ENCODE assay signal across 19 cellular contexts in the genomic region with DNA sequence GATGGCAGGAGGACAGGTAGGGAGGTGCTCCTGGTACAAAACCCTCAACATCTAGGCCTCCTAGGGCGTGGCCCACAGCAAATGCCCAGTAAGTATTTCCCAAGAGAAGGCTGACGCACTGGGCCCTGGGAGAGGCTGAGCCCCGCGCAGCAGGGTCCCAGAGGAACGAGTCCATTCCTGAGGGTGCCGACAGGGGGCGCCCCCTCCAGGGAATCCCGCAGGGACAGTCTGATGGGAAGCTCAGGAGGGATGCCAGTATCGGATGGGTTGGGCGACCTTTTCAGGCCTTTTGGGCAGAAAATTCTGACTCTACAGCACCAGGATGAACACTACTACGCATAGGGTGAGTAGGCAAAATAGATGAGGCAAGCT. TPM values are rescaled to one million over a fixed set of nuclear protein-coding genes. Genes with fewer than 3 reads are reported as not detected.
DNase-seq lines count a peak whose midpoint lies in the region; TF ChIP-seq lines count a peak whose summit lies in the region.
"Had no signal": no experiment of that assay in that cellular context is flagged by ENCODE, and none has a peak within 500 bp of the region (broad histone marks: within the 10 kb centered on the region; RNA-seq: fewer than 3 reads in every experiment).

No MANE protein-coding gene starts in this region.

- intact Hi-C loops in activated CD4-positive, alpha-beta memory T cell treated with anti-CD3 and anti-CD28 coated beads for 36 hours (cut with micrococcal nuclease), result no loop called here

- no peaks in the 10 kb centered on the region for H3K9me3 Mint-ChIP-seq in mesothelial cell of epicardium
- H3K9me3 Mint-ChIP-seq in activated CD4-positive, alpha-beta memory T cell treated with anti-CD3 and anti-CD28 coated beads for 36 hours, result no peaks in the 10 kb centered on the region
- H3K9me3 Mint-ChIP-seq: activated naive CD8-positive, alpha-beta T cell treated with anti-CD3 and anti-CD28 coated beads, Interleukin-2, amount 50 U/mL, for 24 hours; CD4-positive, CD25-positive, alpha-beta regulatory T cell had no signal

- no peaks in the 10 kb centered on the region for H3K27me3 Mint-ChIP-seq in mesothelial cell of epicardium (ENCODE audit: low read depth)
- no peaks in the 10 kb centered on the region for H3K27me3 Mint-ChIP-seq in activated CD4-positive, alpha-beta memory T cell treated with anti-CD3 and anti-CD28 coated beads for 36 hours
- H3K27me3 Mint-ChIP-seq: activated naive CD8-positive, alpha-beta T cell treated with anti-CD3 and anti-CD28 coated beads, Interleukin-2, amount 50 U/mL, for 24 hours; CD4-positive, CD25-positive, alpha-beta regulatory T cell had no signal

- H3K36me3 ChIP-seq in BJ (ENCODE audit: control insufficient read depth, insufficient read depth, low read length), result peaks cover 4% of the 10 kb centered on the region
- peaks cover 2% of the 10 kb centered on the region for H3K36me3 ChIP-seq in brain microvascular endothelial cell (replicated peaks)
- H3K36me3 ChIP-seq: prostate gland had no signal

- TF ChIP-seq CTCF in BJ (IDR thresholded peaks at IDR 0.05; ENCODE audit: insufficient read depth, low read depth, low read length), result 0 out of 2 replicates have a peak, but pooled peaks have one; percentile 16
- TF ChIP-seq CTCF in brain microvascular endothelial cell (IDR thresholded peaks at IDR 0.05; ENCODE audit: low read depth, low read length, missing control alignments), result peak; percentile 40
- TF ChIP-seq CTCF in mesothelial cell of epicardium (IDR thresholded peaks at IDR 0.05; ENCODE audit: unreplicated experiment), result peak; percentile 21

- CTCF ChIA-PET in BJ (lab: Yijun Ruan, JAX) (interaction anchor here (2.3 kb wide), 1 partner anchor 10 kb away, joined by 6 read pairs; the partner anchor contains the start of gene BOLA3), HEK293T (lab: Yijun Ruan, JAX) (interaction anchor here (0.6 to 1.3 kb wide), 5 partner anchors 8 to 18 kb away, joined by 3 to 9 read pairs (median 6); no protein-coding TSS in a partner anchor)
- CTCF ChIA-PET in activated CD4-positive, alpha-beta memory T cell treated with anti-CD3 and anti-CD28 coated beads for 36 hours (lab: Charles Lee), result no interaction called here

- no peak overlapping the region for H3K27ac Mint-ChIP-seq in mesothelial cell of epicardium
- H3K27ac Mint-ChIP-seq in activated CD4-positive, alpha-beta memory T cell treated with anti-CD3 and anti-CD28 coated beads for 36 hours, result no peak overlapping the region
- H3K27ac Mint-ChIP-seq: activated naive CD8-positive, alpha-beta T cell treated with anti-CD3 and anti-CD28 coated beads, Interleukin-2, amount 50 U/mL, for 24 hours had no signal

- H3K27me3 ChIP-seq in BJ (ENCODE audit: control insufficient read depth, insufficient read depth, low read length) (no peaks in the 10 kb centered on the region), brain microvascular endothelial cell (replicated peaks) (no peaks in the 10 kb centered on the region)

- H3K4me3 ChIP-seq in BJ (ENCODE audit: low read depth, low read length) (no peak overlapping the region), brain microvascular endothelial cell (ENCODE audit: low read depth, low read length) (no peak overlapping the region)
- H3K4me3 ChIP-seq: prostate gland had no signal

- no peak overlapping the region for H3K27ac ChIP-seq in brain microvascular endothelial cell
- H3K27ac ChIP-seq: prostate gland had no signal

- H3K4me3 Mint-ChIP-seq in mesothelial cell of epicardium, result no peak overlapping the region
- no peak overlapping the region for H3K4me3 Mint-ChIP-seq in activated CD4-positive, alpha-beta memory T cell treated with anti-CD3 and anti-CD28 coated beads for 36 hours
- H3K4me3 Mint-ChIP-seq: activated naive CD8-positive, alpha-beta T cell treated with anti-CD3 and anti-CD28 coated beads, Interleukin-2, amount 50 U/mL, for 24 hours; CD4-positive, CD25-positive, alpha-beta regulatory T cell had no signal

- H3K36me3 Mint-ChIP-seq in mesothelial cell of epicardium, result peaks cover 18% of the 10 kb centered on the region
- peaks cover 23% of the 10 kb centered on the region for H3K36me3 Mint-ChIP-seq in activated CD4-positive, alpha-beta memory T cell treated with anti-CD3 and anti-CD28 coated beads for 36 hours

- no peak for DNase-seq in BJ (ENCODE audit: low read depth)
- DNase-seq in HEK293T (ENCODE audit: extremely low spot score), result peak; percentile 56
- DNase-seq in brain microvascular endothelial cell, result no peak
- DNase-seq in mesothelial cell of epicardium (ENCODE audit: low spot score in 2 of 2, unreplicated experiment in 2 of 2), result no peak
- DNase-seq in activated CD4-positive, alpha-beta memory T cell treated with anti-CD3 and anti-CD28 coated beads for 36 hours, result no peak
- no peak for DNase-seq in COR-L47 (lab: John Stamatoyannopoulos, UW)
- DNase-seq in RPMI8226, result no peak
- DNase-seq in NCI-H2227 (lab: John Stamatoyannopoulos, UW; ENCODE audit: unreplicated experiment), result no peak
- DNase-seq: activated CD4-positive, alpha-beta T cell treated with anti-CD3 and anti-CD28 coated beads for 48 hours; activated naive CD8-positive, alpha-beta T cell treated with anti-CD3 and anti-CD28 coated beads, Interleukin-2, amount 50 U/mL, for 24 hours; activated T-cell treated with anti-CD3 and anti-CD28 coated beads, Interleukin-2, amount 50 U/mL, for 1 hour; CD4-positive, CD25-positive, alpha-beta regulatory T cell; cerebellar nuclear complex; EL; left colon; NCI-H1930; NCI-H748 treated with DMSO at 0.1 percent for 48 hours; SHP77 had no signal

- H3K4me1 Mint-ChIP-seq in mesothelial cell of epicardium, result no peaks in the 10 kb centered on the region
- no peaks in the 10 kb centered on the region for H3K4me1 Mint-ChIP-seq in activated CD4-positive, alpha-beta memory T cell treated with anti-CD3 and anti-CD28 coated beads for 36 hours (ENCODE audit: low read depth)
- H3K4me1 Mint-ChIP-seq: activated naive CD8-positive, alpha-beta T cell treated with anti-CD3 and anti-CD28 coated beads, Interleukin-2, amount 50 U/mL, for 24 hours had no signal

- POLR2A ChIA-PET in BJ (lab: Charles Lee), result no interaction called here
- POLR2A ChIA-PET in HEK293T (lab: Yijun Ruan, JAX), result interaction anchor here (1.1 to 2.4 kb wide), 4 partner anchors 12 to 59 kb away, joined by 3 to 7 read pairs (median 4); partner anchors contain the start of genes MOB1A and MTHFD2
- POLR2A ChIA-PET in activated CD4-positive, alpha-beta memory T cell treated with anti-CD3 and anti-CD28 coated beads for 36 hours (lab: Charles Lee), result no interaction called here

- in situ Hi-C loops in brain microvascular endothelial cell (cut with HindIII; ENCODE audit: low pct_ligation_motif_present, low sequenced_read_pairs), result no loop called here

TF ChIP-seq in HEK293T, 16 proteins besides CTCF, POLR2A, EP300 and RAD21:
- TF ChIP-seq ARNT (IDR thresholded peaks at IDR 0.05) (no peak), NFRKB (IDR thresholded peaks at IDR 0.05) (no peak), CTBP1 (IDR thresholded peaks at IDR 0.05; ENCODE audit: borderline replicate concordance) (no peak), HDGF (IDR thresholded peaks at IDR 0.05; ENCODE audit: borderline replicate concordance) (no peak), LEF1 (IDR thresholded peaks at IDR 0.05; ENCODE audit: borderline replicate concordance) (no peak), ZNF384 (IDR thresholded peaks at IDR 0.05) (no peak), TARDBP (IDR thresholded peaks at IDR 0.05) (no peak)
- TF ChIP-seq, protein P1, sequence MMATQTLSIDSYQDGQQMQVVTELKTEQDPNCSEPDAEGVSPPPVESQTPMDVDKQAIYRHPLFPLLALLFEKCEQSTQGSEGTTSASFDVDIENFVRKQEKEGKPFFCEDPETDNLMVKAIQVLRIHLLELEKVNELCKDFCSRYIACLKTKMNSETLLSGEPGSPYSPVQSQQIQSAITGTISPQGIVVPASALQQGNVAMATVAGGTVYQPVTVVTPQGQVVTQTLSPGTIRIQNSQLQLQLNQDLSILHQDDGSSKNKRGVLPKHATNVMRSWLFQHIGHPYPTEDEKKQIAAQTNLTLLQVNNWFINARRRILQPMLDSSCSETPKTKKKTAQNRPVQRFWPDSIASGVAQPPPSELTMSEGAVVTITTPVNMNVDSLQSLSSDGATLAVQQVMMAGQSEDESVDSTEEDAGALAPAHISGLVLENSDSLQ (IDR thresholded peaks at IDR 0.05), result no peak

RNA-seq across cellular contexts. Expression of gene BOLA3, which starts 8.8 kb away (rescaled TPM):
- polyA plus RNA-seq in BJ (2011; rRNA removed), result 11.4 and 35.9 TPM in 2 replicates
- polyA minus RNA-seq in BJ (2011; rRNA and poly(A)+ RNA removed), result 2.1 and 3.1 TPM in 2 replicates
- 15.4 to 17.0 TPM (median 17.0 TPM) in 3 replicates for total RNA-seq in mesothelial cell of epicardium
- 10 to 100 TPM; 97.2 to 99.8 TPM for total RNA-seq in activated CD4-positive, alpha-beta memory T cell treated with anti-CD3 and anti-CD28 coated beads for 36 hours

RNA-seq across cellular contexts. Expression of gene MOB1A, which starts 39.7 kb away (rescaled TPM):
- polyA plus RNA-seq in BJ (2011; rRNA removed), result 19.1 and 42.8 TPM in 2 replicates
- polyA minus RNA-seq in BJ (2011; rRNA and poly(A)+ RNA removed), result 23.2 and 28.7 TPM in 2 replicates
- total RNA-seq in mesothelial cell of epicardium, result 90.4 to 98.3 TPM (median 96.4 TPM) in 3 replicates
- 100 to 1,000 TPM; 159 to 170 TPM for total RNA-seq in activated CD4-positive, alpha-beta memory T cell treated with anti-CD3 and anti-CD28 coated beads for 36 hours

RNA-seq across cellular contexts. Expression of gene MTHFD2, which starts 59.5 kb away (rescaled TPM):
- polyA plus RNA-seq in BJ (2011; rRNA removed), result 282 and 380 TPM in 2 replicates
- polyA minus RNA-seq in BJ (2011; rRNA and poly(A)+ RNA removed), result 200 and 277 TPM in 2 replicates
- 35.3 to 39.1 TPM (median 37.9 TPM) in 3 replicates for total RNA-seq in mesothelial cell of epicardium
- total RNA-seq in activated CD4-positive, alpha-beta memory T cell treated with anti-CD3 and anti-CD28 coated beads for 36 hours, result 100 to 1,000 TPM; 518 to 525 TPM

Comparison
In these comparisons a context has a peak if more than half of its experiments do, and no peak if none do; other contexts are left out.
1. RNA of gene MTHFD2, which starts 59.5 kb away (total RNA-seq): 518 to 525 TPM in activated CD4-positive, alpha-beta memory T cell treated with anti-CD3 and anti-CD28 coated beads for 36 hours; 35.3 to 39.1 TPM in mesothelial cell of epicardium; every median in the first group is over 10 times any median in the second.
2. Peak in every context shown above with its lines, with median percentiles within 50 percentile points of each other: CTCF ChIP-seq.